Comparison of ENCODE assay signal across 2 cellular contexts in genomic region chr17:14926526-14927122, GRCh38.
TF ChIP-seq lines count a peak whose summit lies in the region.

No MANE protein-coding gene starts in this region.

TF ChIP-seq in A549, 52 proteins besides CTCF, POLR2A, EP300 and RAD21 (continued from another document):
- TF ChIP-seq CHD2 (IDR thresholded peaks at IDR 0.05; ENCODE audit: low read length, partially characterized antibody) (no peak), NR3C1 (IDR thresholded peaks at IDR 0.05) (no peak), SMC3 (IDR thresholded peaks at IDR 0.05) (peak; percentile 95)
- TF ChIP-seq, protein P1, sequence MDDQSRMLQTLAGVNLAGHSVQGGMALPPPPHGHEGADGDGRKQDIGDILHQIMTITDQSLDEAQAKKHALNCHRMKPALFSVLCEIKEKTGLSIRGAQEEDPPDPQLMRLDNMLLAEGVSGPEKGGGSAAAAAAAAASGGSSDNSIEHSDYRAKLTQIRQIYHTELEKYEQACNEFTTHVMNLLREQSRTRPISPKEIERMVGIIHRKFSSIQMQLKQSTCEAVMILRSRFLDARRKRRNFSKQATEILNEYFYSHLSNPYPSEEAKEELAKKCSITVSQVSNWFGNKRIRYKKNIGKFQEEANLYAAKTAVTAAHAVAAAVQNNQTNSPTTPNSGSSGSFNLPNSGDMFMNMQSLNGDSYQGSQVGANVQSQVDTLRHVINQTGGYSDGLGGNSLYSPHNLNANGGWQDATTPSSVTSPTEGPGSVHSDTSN (IDR thresholded peaks at IDR 0.05): no peak

TF ChIP-seq in H1, 55 proteins besides CTCF, POLR2A, EP300 and RAD21 (continued from another document):
- TF ChIP-seq ZNF274 (IDR thresholded peaks at IDR 0.05; ENCODE audit: borderline replicate concordance, extremely low read depth, low read length): no peak
- no peak for TF ChIP-seq POLR2AphosphoS5 (IDR thresholded peaks at IDR 0.05; ENCODE audit: low read depth, low read length)
- no peak for TF ChIP-seq HDAC6 (IDR thresholded peaks at IDR 0.05; ENCODE audit: low read depth, low read length)
TF ChIP-seq in H1: peak in this region for 0.
